ENCODE assay signal across 22 cellular contexts in genomic region chr2:165682546-165682945, GRCh38.
DNase-seq lines count a peak whose midpoint lies in the region; TF ChIP-seq lines count a peak whose summit lies in the region.
"Had no signal": no experiment of that assay in that cellular context is flagged by ENCODE, and none has a peak within 500 bp of the region (broad histone marks: within the 10 kb centered on the region; RNA-seq: fewer than 3 reads in every experiment).

No MANE protein-coding gene starts in this region.

- TF ChIP-seq CTCF in osteocyte (IDR thresholded peaks at IDR 0.05), result no peak

- DNase-seq in LHCN-M2 (ENCODE audit: low read depth), result peak; percentile 26
- DNase-seq in superior temporal gyrus (ENCODE audit: extremely low spot score), result peak; percentile 75
- no peak for DNase-seq in 8988T
- DNase-seq in H4 (ENCODE audit: low spot score), result no peak
- no peak for DNase-seq in KG1 (lab: John Stamatoyannopoulos, UW)
- no peak for DNase-seq in osteocyte (ENCODE audit: extremely low spot score, unreplicated experiment)
- DNase-seq: activated CD4-positive, CD25-positive, alpha-beta regulatory T cell; activated CD8-positive, alpha-beta T cell treated with anti-CD3 and anti-CD28 coated beads for 36 hours; activated naive CD4-positive, alpha-beta T cell treated with anti-CD3 and anti-CD28 coated beads, Interleukin-2, amount 10 ng/mL, durations not matched to agents 7 days and 5 days; activated T-cell treated with anti-CD3 and anti-CD28 coated beads, Interleukin-2, amount 50 U/mL, for 1 hour; CD4-positive, alpha-beta T cell; dermis blood vessel endothelial cell; gastrocnemius medialis; IMR-90; MM.1S; NCI-H1930; NCI-H446 treated with DMSO at 0.1 percent for 48 hours; NK-92 treated with Interleukin-12 subunit alpha and Interleukin-12 subunit beta, amount 100 ng/mL, for 24 hours; SK-N-SH; T-helper 9 cell had no signal

- H3K4me1 Mint-ChIP-seq in osteocyte (ENCODE audit: unreplicated experiment), result peaks cover 3% of the 10 kb centered on the region
- H3K4me1 Mint-ChIP-seq: activated naive CD4-positive, alpha-beta T cell treated with anti-CD3 and anti-CD28 coated beads, Interleukin-2, amount 10 ng/mL, durations not matched to agents 7 days and 5 days had no signal

- no peaks in the 10 kb centered on the region for H3K27me3 Mint-ChIP-seq in osteocyte (ENCODE audit: unreplicated experiment)

- H3K27ac ChIP-seq in cingulate gyrus (ENCODE audit: low read depth, low read length) (peak overlapping the region; percentile 73), layer of hippocampus (ENCODE audit: low read depth, low read length) (peak overlapping the region; percentile 62)

- H3K4me3 Mint-ChIP-seq in osteocyte (ENCODE audit: unreplicated experiment), result no peak overlapping the region
- H3K4me3 Mint-ChIP-seq: activated CD8-positive, alpha-beta T cell treated with anti-CD3 and anti-CD28 coated beads for 36 hours; activated naive CD4-positive, alpha-beta T cell treated with anti-CD3 and anti-CD28 coated beads, Interleukin-2, amount 10 ng/mL, durations not matched to agents 7 days and 5 days; CD4-positive, alpha-beta T cell had no signal

- H3K27me3 ChIP-seq in layer of hippocampus (ENCODE audit: control insufficient read depth, insufficient read depth, low read length), result no peaks in the 10 kb centered on the region
- H3K27me3 ChIP-seq: gastrocnemius medialis had no signal

- H3K9me3 Mint-ChIP-seq in osteocyte (ENCODE audit: unreplicated experiment), result no peaks in the 10 kb centered on the region
- H3K9me3 Mint-ChIP-seq: activated CD8-positive, alpha-beta T cell treated with anti-CD3 and anti-CD28 coated beads for 36 hours; activated naive CD4-positive, alpha-beta T cell treated with anti-CD3 and anti-CD28 coated beads, Interleukin-2, amount 10 ng/mL, durations not matched to agents 7 days and 5 days; CD4-positive, alpha-beta T cell had no signal

- peaks cover 4% of the 10 kb centered on the region for H3K36me3 Mint-ChIP-seq in osteocyte (ENCODE audit: unreplicated experiment)
- H3K36me3 Mint-ChIP-seq: activated naive CD4-positive, alpha-beta T cell treated with anti-CD3 and anti-CD28 coated beads, Interleukin-2, amount 10 ng/mL, durations not matched to agents 7 days and 5 days had no signal

- H3K27ac Mint-ChIP-seq in osteocyte (ENCODE audit: unreplicated experiment), result no peak overlapping the region
- H3K27ac Mint-ChIP-seq: activated CD8-positive, alpha-beta T cell treated with anti-CD3 and anti-CD28 coated beads for 36 hours; activated naive CD4-positive, alpha-beta T cell treated with anti-CD3 and anti-CD28 coated beads, Interleukin-2, amount 10 ng/mL, durations not matched to agents 7 days and 5 days; CD4-positive, alpha-beta T cell had no signal

Comparison
In these comparisons a context has a peak if more than half of its experiments do, and no peak if none do; other contexts are left out.
1. DNase-seq: peak in LHCN-M2 (single experiment) and superior temporal gyrus (single experiment); none in 8988T (single experiment), H4 (single experiment), KG1 (single experiment) and osteocyte (single experiment).